ENCODE assay signal across 29 cellular contexts in the genomic region with DNA sequence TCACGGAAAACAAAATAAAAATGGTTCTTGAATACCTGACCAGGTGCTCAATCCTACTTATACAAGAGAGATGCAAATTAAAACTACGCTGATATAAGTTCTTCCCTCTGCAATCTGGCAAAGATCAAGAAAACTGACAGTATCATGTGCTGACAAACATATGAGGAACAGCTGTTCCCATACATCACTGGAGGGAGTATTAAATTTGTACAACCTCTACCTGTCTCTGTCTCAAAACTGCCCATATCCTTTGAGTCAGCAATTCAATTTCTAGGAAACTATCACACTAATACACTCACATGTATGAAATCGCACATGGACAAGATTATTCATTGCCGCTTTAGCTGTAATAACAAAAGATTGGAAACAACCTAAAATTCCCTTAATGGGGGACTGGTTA. TPM values are rescaled to one million over a fixed set of nuclear protein-coding genes. Genes with fewer than 3 reads are reported as not detected.
"Had no signal": no experiment of that assay in that cellular context is flagged by ENCODE, and none has a peak within 500 bp of the region (broad histone marks: within the 10 kb centered on the region; RNA-seq: fewer than 3 reads in every experiment).

No MANE protein-coding gene starts in this region.

- ATAC-seq: foreskin keratinocyte; gastroesophageal sphincter; heart right ventricle; left cardiac atrium; left lung; naive thymus-derived CD8-positive, alpha-beta T cell; sciatic nerve; stimulated activated naive B cell treated with anti-CD40 and anti-IgM and Interleukin-4, amounts not matched to agents 10 μg/mL and 1 μg/mL and 100 μg/mL, for 72 hours had no signal

- DNase-seq: dermis blood vessel endothelial cell; effector memory CD4-positive, alpha-beta T cell; foreskin keratinocyte; heart right ventricle; hippocampal formation; left cardiac atrium; left lung; mesendoderm; midbrain; naive thymus-derived CD8-positive, alpha-beta T cell; spleen; stimulated activated CD4-positive, alpha-beta T cell treated with anti-CD3 and anti-CD28 coated beads, Interleukin-4, amount 100 ng/mL, for 4 hours; stimulated activated naive B cell treated with anti-CD40 and anti-IgM and Interleukin-4, amounts not matched to agents 10 μg/mL and 1 μg/mL and 100 μg/mL, for 72 hours; upper lobe of left lung had no signal

- H3K36me3 ChIP-seq: esophagus muscularis mucosa, gastroesophageal sphincter, heart right ventricle, left lung, neutrophil, prostate gland, right atrium auricular region, spleen, thoracic aorta, tibial nerve, upper lobe of left lung had no signal

- H3K4me1 ChIP-seq: foreskin keratinocyte, left lung, prostate gland had no signal

- H3K9me3 ChIP-seq: esophagus muscularis mucosa, gastroesophageal sphincter, heart right ventricle, left lung, neutrophil, prostate gland, right atrium auricular region, spleen, thoracic aorta, tibial nerve, upper lobe of left lung had no signal

- H3K9me3 Mint-ChIP-seq: naive thymus-derived CD8-positive, alpha-beta T cell; neural crest cell; stimulated activated naive CD8-positive, alpha-beta T cell treated with anti-CD3 and anti-CD28 coated beads, Interleukin-15, Interleukin-2, amounts not matched to agents 100 ng/mL and 50 ng/mL, for 24 hours had no signal

- H3K27ac Mint-ChIP-seq: naive thymus-derived CD8-positive, alpha-beta T cell; stimulated activated naive B cell treated with anti-CD40 and anti-IgM and Interleukin-4, amounts not matched to agents 10 μg/mL and 1 μg/mL and 100 μg/mL, for 72 hours; stimulated activated naive CD8-positive, alpha-beta T cell treated with anti-CD3 and anti-CD28 coated beads, Interleukin-15, Interleukin-2, amounts not matched to agents 100 ng/mL and 50 ng/mL, for 24 hours had no signal

- H3K27me3 Mint-ChIP-seq: stimulated activated naive B cell treated with anti-CD40 and anti-IgM and Interleukin-4, amounts not matched to agents 10 μg/mL and 1 μg/mL and 100 μg/mL, for 72 hours had no signal

- FAIRE-seq: islet of Langerhans, urothelium cell line had no signal

- H3K4me3 ChIP-seq: coronary artery, esophagus muscularis mucosa, gastroesophageal sphincter, heart right ventricle, left lung, prostate gland, right atrium auricular region, skin epidermis, spleen, thoracic aorta, tibial nerve, upper lobe of left lung had no signal

- H3K27me3 ChIP-seq: esophagus muscularis mucosa, foreskin keratinocyte, gastroesophageal sphincter, heart right ventricle, left lung, right atrium auricular region, spleen, tibial nerve, upper lobe of left lung had no signal

- H3K27ac ChIP-seq: coronary artery, esophagus muscularis mucosa, foreskin keratinocyte, gastroesophageal sphincter, heart right ventricle, left lung, neutrophil, prostate gland, right atrium auricular region, skin epidermis, spleen, thoracic aorta, tibial nerve, upper lobe of left lung had no signal

- H3K36me3 Mint-ChIP-seq: naive thymus-derived CD8-positive, alpha-beta T cell had no signal

- H3K4me3 Mint-ChIP-seq: naive thymus-derived CD8-positive, alpha-beta T cell; neural crest cell; stimulated activated naive B cell treated with anti-CD40 and anti-IgM and Interleukin-4, amounts not matched to agents 10 μg/mL and 1 μg/mL and 100 μg/mL, for 72 hours; stimulated activated naive CD8-positive, alpha-beta T cell treated with anti-CD3 and anti-CD28 coated beads, Interleukin-15, Interleukin-2, amounts not matched to agents 100 ng/mL and 50 ng/mL, for 24 hours had no signal

- H3K4me1 Mint-ChIP-seq: neural crest cell had no signal

RNA-seq across cellular contexts. Expression of gene IL6, which starts 11.0 kb away (rescaled TPM):
- total RNA-seq: naive thymus-derived CD8-positive, alpha-beta T cell; neural crest cell; osteocyte; prostate gland had no signal
- polyA plus RNA-seq: naive thymus-derived CD8-positive, alpha-beta T cell had no signal
